In the genomic region with DNA sequence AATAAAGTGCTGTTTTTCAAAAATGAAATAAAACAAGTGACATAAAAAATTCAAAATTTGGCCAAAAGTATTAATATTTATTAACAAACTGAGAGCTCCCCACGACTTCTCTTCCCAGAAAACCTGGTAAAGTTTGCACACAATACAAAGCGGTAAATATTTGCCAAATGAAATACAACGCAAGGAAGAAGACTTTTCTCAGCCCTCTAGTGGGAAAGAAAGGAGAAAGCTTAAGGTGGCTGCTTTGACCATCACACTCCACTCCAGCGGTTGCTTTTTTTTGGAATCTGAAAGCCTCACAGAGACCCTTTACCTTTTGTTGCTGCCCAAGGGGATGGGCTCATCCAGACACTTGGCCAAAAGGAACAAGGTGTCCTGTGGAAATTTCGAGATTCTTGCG, we compare ENCODE assay signal across 9 cellular contexts. TPM values are rescaled to one million over a fixed set of nuclear protein-coding genes. Genes with fewer than 3 reads are reported as not detected.
DNase-seq lines count a peak whose midpoint lies in the region; ATAC-seq and TF ChIP-seq lines count a peak whose summit lies in the region.
"Had no signal": no experiment of that assay in that cellular context is flagged by ENCODE, and none has a peak within 500 bp of the region (broad histone marks: within the 10 kb centered on the region; RNA-seq: fewer than 3 reads in every experiment).

No MANE protein-coding gene starts in this region.

- peaks cover 15% of the 10 kb centered on the region for H3K4me1 Mint-ChIP-seq in activated naive CD4-positive, alpha-beta T cell treated with anti-CD3 and anti-CD28 coated beads, Interleukin-2, amount 50 U/mL, for 24 hours
- H3K4me1 Mint-ChIP-seq in activated naive CD4-positive, alpha-beta T cell treated with anti-CD3 and anti-CD28 coated beads for 36 hours (ENCODE audit: low read depth): peaks cover 19% of the 10 kb centered on the region
- peaks cover 14 to 16% of the 10 kb centered on the region in 2 donors for H3K4me1 Mint-ChIP-seq in effector memory CD8-positive, alpha-beta T cell (ENCODE audit: low read depth in 2 of 2)

- no peaks in the 10 kb centered on the region for H3K36me3 Mint-ChIP-seq in activated naive CD4-positive, alpha-beta T cell treated with anti-CD3 and anti-CD28 coated beads, Interleukin-2, amount 50 U/mL, for 24 hours
- H3K36me3 Mint-ChIP-seq in activated naive CD4-positive, alpha-beta T cell treated with anti-CD3 and anti-CD28 coated beads for 36 hours (ENCODE audit: low read depth): peaks cover 2% of the 10 kb centered on the region
- H3K36me3 Mint-ChIP-seq in effector memory CD8-positive, alpha-beta T cell (ENCODE audit: insufficient read depth): peaks cover 3% of the 10 kb centered on the region

- H3K4me3 Mint-ChIP-seq in activated naive CD4-positive, alpha-beta T cell treated with anti-CD3 and anti-CD28 coated beads, Interleukin-2, amount 50 U/mL, for 24 hours: peak overlapping the region; percentile 71
- no peak overlapping the region for H3K4me3 Mint-ChIP-seq in activated naive CD4-positive, alpha-beta T cell treated with anti-CD3 and anti-CD28 coated beads for 36 hours
- peak overlapping the region; percentile 92 to 94 for H3K4me3 Mint-ChIP-seq in effector memory CD8-positive, alpha-beta T cell

- H3K36me3 ChIP-seq in gastrocnemius medialis: no peaks in the 10 kb centered on the region

- H3K9me3 Mint-ChIP-seq in activated naive CD4-positive, alpha-beta T cell treated with anti-CD3 and anti-CD28 coated beads, Interleukin-2, amount 50 U/mL, for 24 hours: no peaks in the 10 kb centered on the region
- H3K9me3 Mint-ChIP-seq in activated naive CD4-positive, alpha-beta T cell treated with anti-CD3 and anti-CD28 coated beads for 36 hours: no peaks in the 10 kb centered on the region
- H3K9me3 Mint-ChIP-seq in effector memory CD8-positive, alpha-beta T cell: no peaks in the 10 kb centered on the region

- ATAC-seq in effector memory CD8-positive, alpha-beta T cell (replicated peaks): no peak
- no peak for ATAC-seq in HG02678 (IDR thresholded peaks at IDR 0.05; ENCODE audit: unreplicated experiment)
- ATAC-seq in gastrocnemius medialis: no peak

- in situ Hi-C loops in gastrocnemius medialis (cut with MboI; ENCODE audit: low sequenced_read_pairs in 4 of 4): no loop called here

- TF ChIP-seq CTCF in NB4 (IDR thresholded peaks at IDR 0.05; ENCODE audit: low read depth, low read length): no peak
- TF ChIP-seq CTCF in retinal pigment epithelial cell (conservative IDR thresholded peaks at IDR 0.05; ENCODE audit: low read depth, low read length): peak; percentile 20
- no peak for TF ChIP-seq CTCF in gastrocnemius medialis (IDR thresholded peaks at IDR 0.05 in 4 of 5, conservative IDR thresholded peaks at IDR 0.05 in 1 of 5)

- H3K9me3 ChIP-seq in gastrocnemius medialis: no peaks in the 10 kb centered on the region

- H3K4me3 ChIP-seq in NB4 (ENCODE audit: low read depth, low read length) (no peak overlapping the region), retinal pigment epithelial cell (ENCODE audit: low read length) (no peak overlapping the region), gastrocnemius medialis (no peak overlapping the region)

- DNase-seq in activated naive CD4-positive, alpha-beta T cell treated with anti-CD3 and anti-CD28 coated beads for 36 hours: no peak
- DNase-seq in NB4 (ENCODE audit: low read depth): peak; percentile 16
- no peak for DNase-seq in effector memory CD8-positive, alpha-beta T cell
- no peak for DNase-seq in retinal pigment epithelial cell (ENCODE audit: low read depth)
- DNase-seq in A172 (ENCODE audit: low spot score): no peak
- no peak for DNase-seq in gastrocnemius medialis
- DNase-seq: activated effector memory CD4-positive, alpha-beta T cell treated with Interleukin-2 at 50 U/mL for 16 hours had no signal

- no peaks in the 10 kb centered on the region for H3K27me3 ChIP-seq in gastrocnemius medialis

- intact Hi-C loops in activated naive CD4-positive, alpha-beta T cell treated with anti-CD3 and anti-CD28 coated beads for 36 hours (cut with micrococcal nuclease): loop anchor here (5.0 to 10.0 kb wide), 2 partner anchors 351 to 498 kb away; a partner anchor contains a TSS
- intact Hi-C loops in gastrocnemius medialis (cut with DNase I; ENCODE audit: low total_unique reads): loop anchor here (5.0 to 10.0 kb wide), 2 partner anchors 221 to 492 kb away; a partner anchor contains a TSS

- H3K4me1 ChIP-seq in gastrocnemius medialis: peaks cover 9 to 13% of the 10 kb centered on the region in 2 donors

- TF ChIP-seq POLR2A in NB4 (IDR thresholded peaks at IDR 0.05; ENCODE audit: extremely low read depth, insufficient read length): no peak
- TF ChIP-seq POLR2A in gastrocnemius medialis (IDR thresholded peaks at IDR 0.05): no peak

- no peak overlapping the region for H3K27ac ChIP-seq in gastrocnemius medialis

- H3K27ac Mint-ChIP-seq in activated naive CD4-positive, alpha-beta T cell treated with anti-CD3 and anti-CD28 coated beads, Interleukin-2, amount 50 U/mL, for 24 hours: no peak overlapping the region
- H3K27ac Mint-ChIP-seq in activated naive CD4-positive, alpha-beta T cell treated with anti-CD3 and anti-CD28 coated beads for 36 hours: no peak overlapping the region
- H3K27ac Mint-ChIP-seq in effector memory CD8-positive, alpha-beta T cell: no peak overlapping the region

- CTCF ChIA-PET in activated naive CD4-positive, alpha-beta T cell treated with anti-CD3 and anti-CD28 coated beads for 36 hours (lab: Charles Lee): interaction anchor here (0.6 to 1.5 kb wide), 4 partner anchors 10 to 499 kb away, joined by 3 to 5 read pairs (median 3); no protein-coding TSS in a partner anchor

- no peaks in the 10 kb centered on the region for H3K27me3 Mint-ChIP-seq in activated naive CD4-positive, alpha-beta T cell treated with anti-CD3 and anti-CD28 coated beads, Interleukin-2, amount 50 U/mL, for 24 hours
- no peaks in the 10 kb centered on the region for H3K27me3 Mint-ChIP-seq in activated naive CD4-positive, alpha-beta T cell treated with anti-CD3 and anti-CD28 coated beads for 36 hours (ENCODE audit: low read depth)
- no peaks in the 10 kb centered on the region for H3K27me3 Mint-ChIP-seq in effector memory CD8-positive, alpha-beta T cell

RNA-seq across cellular contexts. Expression of a gene that starts 1.1 kb away (rescaled TPM):
- total RNA-seq in activated naive CD4-positive, alpha-beta T cell treated with anti-CD3 and anti-CD28 coated beads for 36 hours: 10 to 100 TPM in 1 of 2 experiments, 1 to 10 TPM in 1; 9.5 to 10.0 TPM
- 16.1 and 23.2 TPM in 2 replicates for total RNA-seq in A172 (2014; rRNA removed; shearing (Covaris generic))
- 10 to 100 TPM in 1 of 4 donors, 1 to 10 TPM in 3; 1.8 to 61.8 (median 5.7) TPM for total RNA-seq in gastrocnemius medialis
